Comparison of ENCODE assay signal across 8 cellular contexts in genomic region chr15:66842710-66843441, GRCh38.
A peak's percentile ranks its signal among the peaks of the same experiment; 100 is the strongest.
DNase-seq lines count a peak whose midpoint lies in the region; ATAC-seq and TF ChIP-seq lines count a peak whose summit lies in the region.

No MANE protein-coding gene starts in this region.

- TF ChIP-seq CTCF in body of pancreas (IDR thresholded peaks at IDR 0.05) (no peak), retinal pigment epithelial cell (conservative IDR thresholded peaks at IDR 0.05; ENCODE audit: low read depth, low read length) (no peak)

- intact Hi-C loops in body of pancreas (cut with DNase I) = no loop called here

- no peak overlapping the region for H3K4me3 ChIP-seq in body of pancreas
- H3K4me3 ChIP-seq in iPS-15b (ENCODE audit: low read depth, low read length) = peak overlapping the region; percentile 43
- peak overlapping the region; percentile 31 for H3K4me3 ChIP-seq in retinal pigment epithelial cell (ENCODE audit: low read length)

- H3K36me3 ChIP-seq in body of pancreas (replicated peaks in 1 of 2; ENCODE audit: insufficient read depth in 1 of 2, low read depth in 2 of 2) (no peaks in the 10 kb centered on the region), iPS-15b (ENCODE audit: control insufficient read depth, insufficient read depth, low read length) (no peaks in the 10 kb centered on the region)

- DNase-seq in DMS53 (lab: John Stamatoyannopoulos, UW) (peak; percentile 74), KBM-7 (peak; percentile 55), body of pancreas (peak; percentile 72 to 85 (median 82)), retinal pigment epithelial cell (ENCODE audit: low read depth) (peak; percentile 71), NCI-H1930 (lab: John Stamatoyannopoulos, UW) (no peak)
- DNase-seq in activated CD4-positive, alpha-beta T cell treated with anti-CD3 and anti-CD28 coated beads, Interleukin-2, amount 50 U/mL, for 1 hour = no peak

- ATAC-seq in body of pancreas (peak; percentile 68), HG02840 (IDR thresholded peaks at IDR 0.05; ENCODE audit: low FRiP score, unreplicated experiment) (no peak)

- TF ChIP-seq POLR2A in body of pancreas (IDR thresholded peaks at IDR 0.05) = no peak

- peaks cover 15% of the 10 kb centered on the region for H3K4me1 ChIP-seq in body of pancreas
- peaks cover 3% of the 10 kb centered on the region for H3K4me1 ChIP-seq in iPS-15b (ENCODE audit: control insufficient read depth, insufficient read depth, low read length)

- in situ Hi-C loops in KBM-7 (cut with MboI; ENCODE audit: low pct_unique_long_range_greater_than_20kb, low sequenced_read_pairs) = loop anchor here (10.0 kb wide), 1 partner anchor 238 kb away; no protein-coding TSS in a partner anchor

- H3K27ac ChIP-seq in body of pancreas = peak overlapping the region; percentile 91 to 97 (median 94)

- H3K27me3 ChIP-seq in body of pancreas (no peaks in the 10 kb centered on the region), iPS-15b (ENCODE audit: control insufficient read depth, insufficient read depth, low read length) (peaks cover 36% of the 10 kb centered on the region)

- no peak overlapping the region for H3K9ac ChIP-seq in iPS-15b (ENCODE audit: low read depth, low read length)

- 2 to 12% methylated on average over 11 to 58 of the region's 58 CpGs for WGBS in body of pancreas, 2 donors

- H3K9me3 ChIP-seq in body of pancreas (no peaks in the 10 kb centered on the region), iPS-15b (ENCODE audit: control insufficient read depth, insufficient read depth, low read length) (no peaks in the 10 kb centered on the region)

Comparison
In these comparisons a context has a peak if more than half of its experiments do, and no peak if none do; other contexts are left out.
1. DNase-seq: peak in DMS53 (single experiment), KBM-7 (single experiment), body of pancreas (4 of 4) and retinal pigment epithelial cell (single experiment); none in activated CD4-positive, alpha-beta T cell treated with anti-CD3 and anti-CD28 coated beads, Interleukin-2, amount 50 U/mL, for 1 hour (single experiment) and NCI-H1930 (0 of 2).
2. H3K4me3 ChIP-seq: peak in iPS-15b (single experiment) and retinal pigment epithelial cell (single experiment); none in body of pancreas (0 of 2).